In the genomic region with DNA sequence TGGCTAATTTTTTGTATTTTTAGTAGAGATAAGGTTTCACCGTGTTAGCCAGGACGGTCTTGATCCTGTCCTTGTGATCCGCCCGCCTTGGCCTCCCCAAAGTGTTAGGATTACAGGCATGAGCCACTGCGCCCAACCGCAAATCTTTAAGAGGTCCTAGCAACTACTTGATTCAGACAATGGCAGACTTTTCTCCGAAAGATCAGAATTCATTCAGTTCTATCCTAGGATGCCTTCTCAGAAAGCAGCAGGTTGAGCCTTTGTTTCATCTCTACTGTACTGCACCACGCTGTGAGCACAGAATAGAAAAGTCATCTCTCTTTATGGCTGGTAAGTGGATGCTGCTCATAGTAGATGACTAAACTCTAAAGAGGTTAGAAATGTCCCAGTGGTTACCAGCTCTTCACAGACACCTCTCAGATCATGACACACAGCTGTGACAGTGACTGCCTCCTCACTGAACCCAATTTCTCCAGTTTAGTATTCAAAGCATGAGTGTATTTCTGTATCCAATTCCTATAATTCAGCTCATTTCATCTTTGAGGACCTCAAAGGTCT, we compare ENCODE assay signal across 11 cellular contexts. TPM values are rescaled to one million over a fixed set of nuclear protein-coding genes. Genes with fewer than 3 reads are reported as not detected.
A peak's percentile ranks its signal among the peaks of the same experiment; 100 is the strongest.
DNase-seq lines count a peak whose midpoint lies in the region; ATAC-seq and TF ChIP-seq lines count a peak whose summit lies in the region.
"Had no signal": no experiment of that assay in that cellular context is flagged by ENCODE, and none has a peak within 500 bp of the region (broad histone marks: within the 10 kb centered on the region; RNA-seq: fewer than 3 reads in every experiment).

No MANE protein-coding gene starts in this region.

- H3K36me3 ChIP-seq in Panc1 (ENCODE audit: control insufficient read depth, insufficient read depth, low read length) (no peaks in the 10 kb centered on the region), thyroid gland (no peaks in the 10 kb centered on the region)

- H3K27me3 Mint-ChIP-seq in natural killer cell treated with Interleukin-12 subunit alpha and Interleukin-12 subunit beta and Interleukin-15 and Interleukin-18, amount 100 ng/mL, for 72 hours: peaks cover 8 to 13% of the 10 kb centered on the region in 2 donors
- peaks cover 15 to 45% of the 10 kb centered on the region in 2 donors for H3K27me3 Mint-ChIP-seq in natural killer cell (ENCODE audit: low read depth in 2 of 2)

- no peak for TF ChIP-seq CTCF in natural killer cell (IDR thresholded peaks at IDR 0.05)
- TF ChIP-seq CTCF in Panc1 (IDR thresholded peaks at IDR 0.05): no peak
- TF ChIP-seq CTCF in thyroid gland (IDR thresholded peaks at IDR 0.05): no peak

- in situ Hi-C loops in Panc1 (cut with HindIII; ENCODE audit: low pct_unique_long_range_greater_than_20kb, low sequenced_read_pairs): no loop called here

- peaks cover under 1% of the 10 kb centered on the region; the same call in 1 of the 2 replicates for H3K4me1 ChIP-seq in Panc1 (ENCODE audit: control insufficient read depth, insufficient read depth, low read length)
- H3K4me1 ChIP-seq in thyroid gland: no peaks in the 10 kb centered on the region

- WGBS in thyroid gland, 2 donors: 62 to 74% methylated on average over 8 of the region's 8 CpGs

- no peak overlapping the region for H3K4me3 ChIP-seq in Panc1 (ENCODE audit: low read depth in 2 of 2, low read length in 2 of 2)
- no peak overlapping the region for H3K4me3 ChIP-seq in thyroid gland (replicated peaks in 1 of 3)

- H3K4me3 Mint-ChIP-seq in natural killer cell treated with Interleukin-12 subunit alpha and Interleukin-12 subunit beta and Interleukin-15 and Interleukin-18, amount 100 ng/mL, for 72 hours: no peak overlapping the region
- no peak overlapping the region for H3K4me3 Mint-ChIP-seq in natural killer cell
- H3K4me3 Mint-ChIP-seq: stimulated activated naive B cell treated with anti-CD40 and anti-IgM and Interleukin-4, amounts not matched to agents 10 μg/mL and 1 μg/mL and 100 μg/mL, for 72 hours had no signal

- intact Hi-C loops in natural killer cell (cut with micrococcal nuclease): no loop called here
- intact Hi-C loops in Panc1 (cut with micrococcal nuclease; ENCODE audit: unreplicated experiment): no loop called here
- intact Hi-C loops in thyroid gland (cut with DNase I): no loop called here

- POLR2A ChIA-PET in Panc1 (lab: Charles Lee): no interaction called here

- no peaks in the 10 kb centered on the region for H3K9me3 Mint-ChIP-seq in natural killer cell treated with Interleukin-12 subunit alpha and Interleukin-12 subunit beta and Interleukin-15 and Interleukin-18, amount 100 ng/mL, for 72 hours
- no peaks in the 10 kb centered on the region for H3K9me3 Mint-ChIP-seq in natural killer cell
- H3K9me3 Mint-ChIP-seq: stimulated activated naive B cell treated with anti-CD40 and anti-IgM and Interleukin-4, amounts not matched to agents 10 μg/mL and 1 μg/mL and 100 μg/mL, for 72 hours had no signal

- no peaks in the 10 kb centered on the region for H3K9me3 ChIP-seq in Panc1 (ENCODE audit: control insufficient read depth, insufficient read depth, low read depth, low read length)
- H3K9me3 ChIP-seq in thyroid gland: no peaks in the 10 kb centered on the region

- H3K27ac ChIP-seq in Panc1 (ENCODE audit: low read length) (no peak overlapping the region), thyroid gland (no peak overlapping the region)

- H3K4me1 Mint-ChIP-seq in natural killer cell treated with Interleukin-12 subunit alpha and Interleukin-12 subunit beta and Interleukin-15 and Interleukin-18, amount 100 ng/mL, for 72 hours (ENCODE audit: low read depth in 2 of 2): no peaks in the 10 kb centered on the region
- H3K4me1 Mint-ChIP-seq in natural killer cell: no peaks in the 10 kb centered on the region
- H3K4me1 Mint-ChIP-seq: stimulated activated naive B cell treated with anti-CD40 and anti-IgM and Interleukin-4, amounts not matched to agents 10 μg/mL and 1 μg/mL and 100 μg/mL, for 72 hours had no signal

- no peak for TF ChIP-seq POLR2A in thyroid gland (IDR thresholded peaks at IDR 0.05)

- DNase-seq in natural killer cell treated with Interleukin-12 subunit alpha and Interleukin-12 subunit beta and Interleukin-15 and Interleukin-18, amount 100 ng/mL, for 72 hours (ENCODE audit: low spot score): no peak
- no peak for DNase-seq in natural killer cell
- DNase-seq in Panc1 (ENCODE audit: low read depth, low spot score): no peak
- DNase-seq in stimulated activated naive CD8-positive, alpha-beta T cell treated with anti-CD3 and anti-CD28 coated beads, Interleukin-15, Interleukin-2, amounts not matched to agents 100 U/mL and 50 U/mL, for 24 hours: no peak
- no peak for DNase-seq in SHP77 treated with DMSO at 0.1 percent for 48 hours (lab: John Stamatoyannopoulos, UW)
- DNase-seq in thyroid gland: no peak
- DNase-seq in inferior parietal cortex (ENCODE audit: extremely low spot score): no peak
- DNase-seq: DMS153; NCI-H526; stimulated activated naive B cell treated with anti-CD40 and anti-IgM and Interleukin-4, amounts not matched to agents 10 μg/mL and 1 μg/mL and 100 μg/mL, for 72 hours had no signal

- ATAC-seq in natural killer cell treated with Interleukin-12 subunit alpha and Interleukin-12 subunit beta and Interleukin-15 and Interleukin-18, amount 100 ng/mL, for 72 hours: peak; percentile 78 to 98
- ATAC-seq in natural killer cell (no peak), HG02610 (IDR thresholded peaks at IDR 0.05; ENCODE audit: unreplicated experiment) (peak; percentile 95), Panc1 (peak; percentile 58; the same call in 1 of the 2 replicates)
- ATAC-seq in stimulated activated naive CD8-positive, alpha-beta T cell treated with anti-CD3 and anti-CD28 coated beads, Interleukin-15, Interleukin-2, amounts not matched to agents 100 U/mL and 50 U/mL, for 24 hours: peak; percentile 99
- ATAC-seq: stimulated activated naive B cell treated with anti-CD40 and anti-IgM and Interleukin-4, amounts not matched to agents 10 μg/mL and 1 μg/mL and 100 μg/mL, for 72 hours had no signal

- CTCF ChIA-PET in Panc1 (lab: Charles Lee): no interaction called here

- BruUV-seq in Panc1 (replicated peaks; lab: Mats Ljungman, UMichigan): no TSS peak

- H3K27me3 ChIP-seq in Panc1 (ENCODE audit: control insufficient read depth, insufficient read depth, low read length) (peaks cover 4% of the 10 kb centered on the region; the same call in 1 of the 2 replicates), thyroid gland (peaks cover 5% of the 10 kb centered on the region)

- H3K36me3 Mint-ChIP-seq in natural killer cell treated with Interleukin-12 subunit alpha and Interleukin-12 subunit beta and Interleukin-15 and Interleukin-18, amount 100 ng/mL, for 72 hours: no peaks in the 10 kb centered on the region
- no peaks in the 10 kb centered on the region for H3K36me3 Mint-ChIP-seq in natural killer cell
- H3K36me3 Mint-ChIP-seq: stimulated activated naive B cell treated with anti-CD40 and anti-IgM and Interleukin-4, amounts not matched to agents 10 μg/mL and 1 μg/mL and 100 μg/mL, for 72 hours had no signal

- peak overlapping the region in 1 of 2 donors; percentile 52 for H3K27ac Mint-ChIP-seq in natural killer cell treated with Interleukin-12 subunit alpha and Interleukin-12 subunit beta and Interleukin-15 and Interleukin-18, amount 100 ng/mL, for 72 hours
- no peak overlapping the region for H3K27ac Mint-ChIP-seq in natural killer cell
- H3K27ac Mint-ChIP-seq: stimulated activated naive B cell treated with anti-CD40 and anti-IgM and Interleukin-4, amounts not matched to agents 10 μg/mL and 1 μg/mL and 100 μg/mL, for 72 hours had no signal

RNA-seq across cellular contexts. Expression of gene HSF2, which starts 6.0 kb away (rescaled TPM):
- total RNA-seq in natural killer cell treated with Interleukin-12 subunit alpha and Interleukin-12 subunit beta and Interleukin-15 and Interleukin-18, amount 100 ng/mL, for 72 hours: 10 to 100 TPM; 14.3 to 18.9 TPM
- total RNA-seq in natural killer cell: 10 to 100 TPM; 16.4 to 23.5 (median 21.1) TPM
- 21.1 TPM for total RNA-seq in Panc1 (2021; ENCODE audit: unreplicated experiment)
- 12.8 TPM for polyA plus RNA-seq in Panc1 (2012; ENCODE audit: insufficient read length)
- 10 to 100 TPM; 14.0 to 28.8 (median 20.1) TPM for total RNA-seq in thyroid gland

Comparison
In these comparisons a context has a peak if more than half of its experiments do, and no peak if none do; other contexts are left out.
1. ATAC-seq: peak in natural killer cell treated with Interleukin-12 subunit alpha and Interleukin-12 subunit beta and Interleukin-15 and Interleukin-18, amount 100 ng/mL, for 72 hours (2 of 2), HG02610 (single experiment), Panc1 (single experiment) and stimulated activated naive CD8-positive, alpha-beta T cell treated with anti-CD3 and anti-CD28 coated beads, Interleukin-15, Interleukin-2, amounts not matched to agents 100 U/mL and 50 U/mL, for 24 hours (single experiment); none in natural killer cell (0 of 3).